Comparison of ENCODE assay signal across 8 cellular contexts in the genomic region with DNA sequence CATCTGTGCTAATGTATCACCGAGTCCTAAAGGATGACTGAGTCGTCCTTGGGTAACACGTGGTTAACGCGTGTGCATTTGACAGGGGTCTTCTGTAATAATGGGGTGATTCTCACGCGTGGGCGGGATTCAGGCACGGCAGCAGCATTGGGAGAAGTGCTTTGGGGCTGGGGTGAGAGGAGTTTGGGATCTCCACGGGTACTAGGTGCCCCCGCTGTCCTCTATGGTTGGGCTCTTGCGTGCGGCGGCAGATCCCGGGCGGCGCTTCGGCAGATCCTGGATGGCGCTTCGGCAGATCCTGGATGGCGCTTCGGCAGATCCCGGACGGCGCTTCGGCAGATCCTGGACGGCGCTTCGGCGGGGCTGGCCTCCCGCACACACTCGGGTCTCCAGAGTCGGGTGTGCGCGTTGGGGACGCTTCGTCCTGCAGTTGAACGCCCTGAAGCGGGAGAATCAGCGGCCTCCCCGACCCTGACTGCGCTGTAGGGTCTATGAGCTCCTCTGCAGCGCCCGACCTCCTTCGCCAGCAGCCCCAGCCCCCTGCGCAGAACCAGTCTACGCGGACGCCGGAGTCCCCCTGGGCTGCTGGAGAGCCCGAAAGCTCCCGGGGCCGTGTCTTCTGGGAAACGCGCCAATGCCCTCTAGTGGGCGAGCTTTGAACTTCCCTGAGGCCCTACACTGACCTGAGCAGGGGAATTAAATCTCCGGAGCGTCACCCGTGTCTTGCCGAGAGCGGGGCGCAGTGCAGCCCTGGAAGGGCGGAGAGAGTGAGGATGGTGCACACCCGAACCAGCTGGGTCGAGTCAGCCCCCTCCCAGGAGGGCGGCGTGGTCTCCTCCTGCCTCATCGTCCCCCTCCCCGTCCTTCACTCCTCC. TPM values are rescaled to one million over a fixed set of nuclear protein-coding genes. Genes with fewer than 3 reads are reported as not detected.
DNase-seq lines count a peak whose midpoint lies in the region; ATAC-seq and TF ChIP-seq lines count a peak whose summit lies in the region.

No MANE protein-coding gene starts in this region.

- H2AFZ ChIP-seq in PC-9, result no peak overlapping the region

- H3F3A ChIP-seq in PC-9 (ENCODE audit: insufficient read depth, low read depth), result no peaks in the 10 kb centered on the region

- ATAC-seq in CD4-positive, alpha-beta T cell (ENCODE audit: poor library complexity), result peak; percentile 99
- peak; percentile 85 for ATAC-seq in GM21528 (IDR thresholded peaks at IDR 0.05; ENCODE audit: low FRiP score, unreplicated experiment)
- ATAC-seq in activated T-cell treated with anti-CD3 and anti-CD28 coated beads, Interleukin-2, amount 50 U/mL, for 72 hours (replicated peaks in 1 of 2), result peak; percentile 100
- peak; percentile 99 for ATAC-seq in naive thymus-derived CD8-positive, alpha-beta T cell

- no peak overlapping the region for H3K27ac ChIP-seq in CD4-positive, alpha-beta T cell (ENCODE audit: low read depth, low read length)
- H3K27ac ChIP-seq in PC-9, result no peak overlapping the region

- no peaks in the 10 kb centered on the region for H3K36me3 ChIP-seq in PC-9 (ENCODE audit: low read depth)

- peak; percentile 77 for TF ChIP-seq CTCF in CD4-positive, alpha-beta T cell (IDR thresholded peaks at IDR 0.05)
- TF ChIP-seq CTCF in PC-9 (conservative IDR thresholded peaks at IDR 0.05) (peak; percentile 94), fibroblast of mammary gland (conservative IDR thresholded peaks at IDR 0.05; ENCODE audit: control insufficient read depth, insufficient read depth, low read depth, low read length) (peak; percentile 77)

- no peaks in the 10 kb centered on the region for H3K36me3 Mint-ChIP-seq in CD4-positive, alpha-beta T cell (ENCODE audit: low read depth)
- H3K36me3 Mint-ChIP-seq in activated T-cell treated with anti-CD3 and anti-CD28 coated beads, Interleukin-2, amount 50 U/mL, for 72 hours (ENCODE audit: insufficient read depth in 2 of 2), result peaks cover 0 to 2% of the 10 kb centered on the region in 2 donors
- H3K36me3 Mint-ChIP-seq in naive thymus-derived CD8-positive, alpha-beta T cell, result no peaks in the 10 kb centered on the region

- intact Hi-C loops in CD4-positive, alpha-beta T cell (cut with DNase I, micrococcal nuclease), result loop anchor here in 1 of 2 experiments (1.0 to 10.0 kb wide), 6 partner anchors 29 to 369 kb away; no protein-coding TSS in a partner anchor
- intact Hi-C loops in PC-9 (cut with micrococcal nuclease; ENCODE audit: unreplicated experiment), result loop anchor here (1.0 to 5.0 kb wide), 4 partner anchors 27 to 142 kb away; no protein-coding TSS in a partner anchor

- no peak overlapping the region for H3K27ac Mint-ChIP-seq in CD4-positive, alpha-beta T cell
- no peak overlapping the region for H3K27ac Mint-ChIP-seq in activated T-cell treated with anti-CD3 and anti-CD28 coated beads, Interleukin-2, amount 50 U/mL, for 72 hours
- no peak overlapping the region for H3K27ac Mint-ChIP-seq in naive thymus-derived CD8-positive, alpha-beta T cell

- no peaks in the 10 kb centered on the region for H3K9me3 ChIP-seq in CD4-positive, alpha-beta T cell (ENCODE audit: control insufficient read depth, low read length)
- H3K9me3 ChIP-seq in PC-9 (ENCODE audit: insufficient read depth, low read depth), result no peaks in the 10 kb centered on the region

- no peaks in the 10 kb centered on the region for H4K20me1 ChIP-seq in PC-9 (ENCODE audit: insufficient read depth)

- H3K4me1 Mint-ChIP-seq in CD4-positive, alpha-beta T cell (ENCODE audit: low read depth), result peaks cover 5% of the 10 kb centered on the region
- peaks cover 15% of the 10 kb centered on the region for H3K4me1 Mint-ChIP-seq in activated T-cell treated with anti-CD3 and anti-CD28 coated beads, Interleukin-2, amount 50 U/mL, for 72 hours (ENCODE audit: low read depth)
- peaks cover 1 to 15% (median 12%) of the 10 kb centered on the region in 4 donors for H3K4me1 Mint-ChIP-seq in naive thymus-derived CD8-positive, alpha-beta T cell

- no peaks in the 10 kb centered on the region for H3K4me1 ChIP-seq in PC-9 (replicated peaks; ENCODE audit: insufficient read depth)

- H3K9me2 ChIP-seq in PC-9 (ENCODE audit: insufficient read depth), result no peaks in the 10 kb centered on the region

- peak overlapping the region; percentile 27 for H3K4me2 ChIP-seq in PC-9

- no peaks in the 10 kb centered on the region for H3K9me3 Mint-ChIP-seq in CD4-positive, alpha-beta T cell
- no peaks in the 10 kb centered on the region for H3K9me3 Mint-ChIP-seq in activated T-cell treated with anti-CD3 and anti-CD28 coated beads, Interleukin-2, amount 50 U/mL, for 72 hours
- no peaks in the 10 kb centered on the region for H3K9me3 Mint-ChIP-seq in naive thymus-derived CD8-positive, alpha-beta T cell

- H3K4me3 Mint-ChIP-seq in CD4-positive, alpha-beta T cell, result peak overlapping the region; percentile 23
- H3K4me3 Mint-ChIP-seq in activated T-cell treated with anti-CD3 and anti-CD28 coated beads, Interleukin-2, amount 50 U/mL, for 72 hours, result peak overlapping the region; percentile 80 to 83
- peak overlapping the region; percentile 35 to 83 (median 65) for H3K4me3 Mint-ChIP-seq in naive thymus-derived CD8-positive, alpha-beta T cell

- no peaks in the 10 kb centered on the region for H3K79me2 ChIP-seq in PC-9 (ENCODE audit: low read depth)

- CTCF ChIA-PET in CD4-positive, alpha-beta T cell (lab: Charles Lee), result interaction anchor here (0.5 to 2.6 kb wide), 20 partner anchors 9 to 1068 kb away, joined by 3 to 16 read pairs (median 4); a partner anchor contains a TSS
- CTCF ChIA-PET in PC-9 (lab: Charles Lee), result interaction anchor here (0.6 to 4.1 kb wide), 7 partner anchors 29 to 494 kb away, joined by 3 to 45 read pairs (median 5); no protein-coding TSS in a partner anchor

- H3K27me3 Mint-ChIP-seq in CD4-positive, alpha-beta T cell, result peaks cover 79% of the 10 kb centered on the region
- peaks cover 68% of the 10 kb centered on the region for H3K27me3 Mint-ChIP-seq in activated T-cell treated with anti-CD3 and anti-CD28 coated beads, Interleukin-2, amount 50 U/mL, for 72 hours (ENCODE audit: low read depth)
- H3K27me3 Mint-ChIP-seq in naive thymus-derived CD8-positive, alpha-beta T cell, result peaks cover 24 to 81% (median 55%) of the 10 kb centered on the region in 5 donors

- no TSS peak for BruUV-seq in PC-9 (replicated peaks; lab: Mats Ljungman, UMichigan)

- peaks cover 60% of the 10 kb centered on the region for H3K27me3 ChIP-seq in CD4-positive, alpha-beta T cell (ENCODE audit: control insufficient read depth, insufficient read depth, low read length)
- H3K27me3 ChIP-seq in PC-9 (ENCODE audit: insufficient read depth, low read depth), result peaks cover 93% of the 10 kb centered on the region

- peak; percentile 70 to 83 (median 75) for DNase-seq in CD4-positive, alpha-beta T cell
- DNase-seq in KG1 (lab: John Stamatoyannopoulos, UW), result peak; percentile 89
- peak; percentile 56 to 85 for DNase-seq in PC-9
- peak; percentile 87 to 88 for DNase-seq in activated T-cell treated with anti-CD3 and anti-CD28 coated beads, Interleukin-2, amount 50 U/mL, for 72 hours
- DNase-seq in fibroblast of mammary gland (ENCODE audit: low read depth), result peak; percentile 73
- peak; percentile 73 to 88 (median 79) for DNase-seq in naive thymus-derived CD8-positive, alpha-beta T cell
- peak; percentile 60 to 73 for DNase-seq in stimulated activated CD8-positive, alpha-beta memory T cell treated with anti-CD3 and anti-CD28 coated beads, Interleukin-7, amount 100 ng/mL, for 48 hours (ENCODE audit: extremely low read depth in 1 of 2, low read depth in 1 of 2)

- H3K4me3 ChIP-seq in PC-9 (no peak overlapping the region), fibroblast of mammary gland (ENCODE audit: control insufficient read depth, low read depth, low read length) (peak overlapping the region; percentile 29)

- POLR2A ChIA-PET in CD4-positive, alpha-beta T cell (lab: Charles Lee), result interaction anchor here (0.7 to 3.3 kb wide), 6 partner anchors 10 to 142 kb away, joined by 3 to 33 read pairs (median 3); no protein-coding TSS in a partner anchor
- POLR2A ChIA-PET in PC-9 (lab: Charles Lee; ENCODE audit: unreplicated experiment), result interaction anchor here (0.6 to 0.7 kb wide), 3 partner anchors 44 to 618 kb away, joined by 4 to 6 read pairs (median 5); no protein-coding TSS in a partner anchor
- POLR2A ChIA-PET in naive thymus-derived CD8-positive, alpha-beta T cell (lab: Charles Lee), result interaction anchor here (0.7 to 1.4 kb wide), 5 partner anchors 12 to 318 kb away, joined by 3 to 15 read pairs (median 3); a partner anchor contains a TSS

RNA-seq across cellular contexts. Expression of a gene that starts 48.1 kb away (rescaled TPM):
- under 1 TPM; 0.19 to 0.22 TPM for total RNA-seq in CD4-positive, alpha-beta T cell
- 12.0 and 15.7 TPM in 2 replicates for total RNA-seq in PC-9 (2021)
- under 1 TPM; 0.12 to 0.50 TPM for total RNA-seq in activated T-cell treated with anti-CD3 and anti-CD28 coated beads, Interleukin-2, amount 50 U/mL, for 72 hours
- not detected for total RNA-seq in naive thymus-derived CD8-positive, alpha-beta T cell
- under 1 TPM; 0.23 to 0.59 (median 0.55) TPM for polyA plus RNA-seq in naive thymus-derived CD8-positive, alpha-beta T cell

Comparison
In these comparisons a context has a peak if more than half of its experiments do, and no peak if none do; other contexts are left out.
1. H3K4me3 Mint-ChIP-seq: peak in every context shown above with its lines; median percentile 82 in activated T-cell treated with anti-CD3 and anti-CD28 coated beads, Interleukin-2, amount 50 U/mL, for 72 hours; 65 in naive thymus-derived CD8-positive, alpha-beta T cell; 23 in CD4-positive, alpha-beta T cell.